8 cellular contexts compared by ENCODE assay signal in the genomic region with DNA sequence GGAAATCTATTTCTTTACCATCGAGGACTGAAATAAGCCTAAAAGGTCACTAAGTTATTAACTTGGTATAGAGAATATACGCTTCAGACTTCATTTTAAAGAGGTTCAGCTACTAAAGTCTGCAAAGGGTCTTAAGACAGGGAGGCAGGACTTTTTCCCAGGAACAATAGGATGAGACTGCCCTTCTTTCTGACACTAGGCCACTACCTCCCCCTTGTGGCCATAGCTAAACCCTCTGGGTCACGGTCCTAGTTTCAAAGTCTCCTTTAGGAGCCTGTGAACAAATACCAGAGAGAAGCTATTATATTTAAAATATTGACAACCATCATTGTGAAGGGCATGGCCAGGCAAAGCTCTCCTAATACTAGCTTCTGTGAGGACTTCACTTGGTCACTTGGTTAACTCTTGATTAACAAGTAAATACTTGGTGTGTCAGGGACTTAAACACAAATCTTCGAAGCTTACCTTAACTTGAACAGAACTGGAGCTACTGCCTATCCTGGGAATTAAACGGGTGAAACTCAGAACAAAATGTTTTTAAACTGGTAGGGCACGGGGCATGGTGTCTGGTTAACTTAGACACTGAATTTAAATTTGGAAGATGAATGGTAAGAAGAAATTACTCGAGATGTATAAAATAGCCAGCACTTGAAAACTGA.
DNase-seq lines count a peak whose midpoint lies in the region; ATAC-seq, FAIRE-seq and TF ChIP-seq lines count a peak whose summit lies in the region.

No MANE protein-coding gene starts in this region.

- H3K27ac ChIP-seq in K562 (ENCODE audit: extremely low read depth, low read depth, low read length) = no peak overlapping the region
- no peak overlapping the region for H3K27ac ChIP-seq in suprapubic skin
- no peak overlapping the region for H3K27ac ChIP-seq in CD8-positive, alpha-beta memory T cell (ENCODE audit: low read depth, low read length)

- FAIRE-seq in K562 (lab: Jason Lieb, UNC) = peak; percentile 82

- no peak overlapping the region for H3K4me2 ChIP-seq in K562 (ENCODE audit: insufficient read depth, low read length)

- no peak overlapping the region for H2AFZ ChIP-seq in K562 (ENCODE audit: low read depth, low read length)

- DNase-seq in Ammon's horn (ENCODE audit: low spot score) = peak; percentile 64
- DNase-seq in GM10248 (ENCODE audit: extremely low spot score) = no peak
- peak; percentile 42 for DNase-seq in NCI-H2227 (lab: John Stamatoyannopoulos, UW; ENCODE audit: unreplicated experiment)
- DNase-seq in K562 (ENCODE audit: extremely low read depth in 1 of 4, low spot score in 3 of 4) = peak; percentile 70 to 77 (median 74)
- DNase-seq in iPS DF 4.7 (ENCODE audit: extremely low read depth, low spot score) = peak; percentile 60
- DNase-seq in suprapubic skin (ENCODE audit: low spot score in 2 of 2) = no peak
- no peak for DNase-seq in CD8-positive, alpha-beta memory T cell
- DNase-seq in omental fat pad (ENCODE audit: low spot score) = no peak

- peak; percentile 92 for ATAC-seq in K562
- no peak for ATAC-seq in omental fat pad (ENCODE audit: low FRiP score)

- 60% methylated on average over 7 of the region's 7 CpGs for WGBS in K562 (ENCODE audit: insufficient coverage, low coverage, missing lambda C conversion rate)
- WGBS in suprapubic skin = 85% methylated on average over 7 of the region's 7 CpGs

- CTCF ChIA-PET in GM10248 (lab: Yijun Ruan, JAX) (interaction anchor here (0.6 to 6.6 kb wide), 30 partner anchors 8 to 250 kb away, joined by 3 to 50 read pairs (median 5); partner anchors contain the start of gene CCDC6), K562 (lab: Yijun Ruan, JAX; ENCODE audit: low intra/inter-chr PET ratio) (interaction anchor here (0.7 to 1.4 kb wide), 2 partner anchors 76 to 205 kb away, joined by 4 to 7 read pairs; partner anchors contain the start of gene CCDC6)
- CTCF ChIA-PET in CD8-positive, alpha-beta memory T cell (lab: Charles Lee) = interaction anchor here (0.5 to 2.0 kb wide), 3 partner anchors 57 to 1557 kb away, joined by 3 to 4 read pairs (median 3); partner anchors contain the start of gene CCDC6

- no peaks in the 10 kb centered on the region for H3K9me3 Mint-ChIP-seq in CD8-positive, alpha-beta memory T cell

- H3K9me1 ChIP-seq in K562 (ENCODE audit: control insufficient read depth, insufficient read depth, low read length) = no peaks in the 10 kb centered on the region

- H3K9me3 ChIP-seq in K562 (replicated peaks; ENCODE audit: control insufficient read depth, insufficient read depth, low read depth, low read length) (no peaks in the 10 kb centered on the region), suprapubic skin (no peaks in the 10 kb centered on the region)
- no peaks in the 10 kb centered on the region for H3K9me3 ChIP-seq in CD8-positive, alpha-beta memory T cell (ENCODE audit: low read length)

- intact Hi-C loops in K562 (cut with micrococcal nuclease) = loop anchor here (1.0 to 2.0 kb wide), 3 partner anchors 76 to 204 kb away; partner anchors contain the start of gene CCDC6

- TF ChIP-seq EP300 in K562 (IDR thresholded peaks at IDR 0.05; ENCODE audit: low read length) (no peak), suprapubic skin (IDR thresholded peaks at IDR 0.05) (no peak)

- BruUV-seq in K562 (replicated peaks; lab: Mats Ljungman, UMichigan) = TSS peak; percentile 18

- no peaks in the 10 kb centered on the region for H3K27me3 Mint-ChIP-seq in CD8-positive, alpha-beta memory T cell

- POLR2A ChIA-PET in GM10248 (lab: Yijun Ruan, JAX) (no interaction called here), K562 (lab: Yijun Ruan, JAX) (interaction anchor here (0.6 to 1.1 kb wide), 3 partner anchors 9 to 1043 kb away, joined by 3 to 4 read pairs (median 3); no protein-coding TSS in a partner anchor)
- POLR2A ChIA-PET in CD8-positive, alpha-beta memory T cell (lab: Charles Lee) = no interaction called here

- peak; percentile 70 to 75 for TF ChIP-seq RAD21 in K562 (CRISPR knock-in tag; conservative IDR thresholded peaks at IDR 0.05 in 1 of 2, IDR thresholded peaks at IDR 0.05 in 1 of 2)

- H3K27me3 ChIP-seq in K562 (ENCODE audit: control insufficient read depth in 2 of 2, insufficient read depth in 2 of 2, low read length in 2 of 2) = no peaks in the 10 kb centered on the region
- H3K27me3 ChIP-seq in suprapubic skin = no peaks in the 10 kb centered on the region
- no peaks in the 10 kb centered on the region for H3K27me3 ChIP-seq in CD8-positive, alpha-beta memory T cell (ENCODE audit: insufficient read depth, low read length, poor library complexity, severe bottlenecking)

- H3K4me3 Mint-ChIP-seq in CD8-positive, alpha-beta memory T cell = no peak overlapping the region

- in situ Hi-C loops in K562 (cut with MboI) = loop anchor here (25.0 kb wide), 1 partner anchor 832 kb away; no protein-coding TSS in a partner anchor

- H3K36me3 ChIP-seq in K562 (ENCODE audit: control insufficient read depth, insufficient read depth, low read length) (peaks cover 40% of the 10 kb centered on the region), suprapubic skin (peaks cover 14% of the 10 kb centered on the region)
- H3K36me3 ChIP-seq in CD8-positive, alpha-beta memory T cell (ENCODE audit: insufficient read depth, low read length) = peaks cover 11% of the 10 kb centered on the region

- no peaks in the 10 kb centered on the region for H4K20me1 ChIP-seq in K562 (replicated peaks; ENCODE audit: control insufficient read depth, insufficient read depth, low read length)

- peaks cover 3 to 59% (median 20%) of the 10 kb centered on the region in 3 donors for H3K36me3 Mint-ChIP-seq in CD8-positive, alpha-beta memory T cell

- no peak for TF ChIP-seq POLR2A in K562 (conservative IDR thresholded peaks at IDR 0.05)
- TF ChIP-seq POLR2A in suprapubic skin (IDR thresholded peaks at IDR 0.05) = no peak

- peaks cover 0 to 13% of the 10 kb centered on the region in 2 experiments; a peak in 4 of 5 replicates for H3K4me1 ChIP-seq in K562 (replicated peaks in 1 of 2; ENCODE audit: control insufficient read depth in 2 of 2, insufficient read depth in 2 of 2, low read length in 2 of 2)
- peaks cover 14% of the 10 kb centered on the region for H3K4me1 ChIP-seq in suprapubic skin
- no peaks in the 10 kb centered on the region for H3K4me1 ChIP-seq in CD8-positive, alpha-beta memory T cell (ENCODE audit: insufficient read depth, low read length)

- peak overlapping the region in 1 of 8 donors; percentile 21 for H3K27ac Mint-ChIP-seq in CD8-positive, alpha-beta memory T cell

- H3K79me2 ChIP-seq in K562 (ENCODE audit: control insufficient read depth, insufficient read depth, low read length) = no peaks in the 10 kb centered on the region; the same call in 2 of the 3 replicates

- H3K4me1 Mint-ChIP-seq in CD8-positive, alpha-beta memory T cell = peaks cover 27 to 68% (median 41%) of the 10 kb centered on the region in 3 donors

- H3K4me3 ChIP-seq in K562 (no peak overlapping the region), suprapubic skin (no peak overlapping the region)
- H3K4me3 ChIP-seq in CD8-positive, alpha-beta memory T cell (ENCODE audit: low read length) = no peak overlapping the region

- no peak overlapping the region for H3K9ac ChIP-seq in K562 (ENCODE audit: insufficient read depth in 1 of 2, low read depth in 2 of 2, low read length in 2 of 2)

- peak; percentile 58 for TF ChIP-seq CTCF in GM10248 (IDR thresholded peaks at IDR 0.05; ENCODE audit: control extremely low read depth, extremely low read depth, low read depth, missing control alignments)
- TF ChIP-seq CTCF in K562 (IDR thresholded peaks at IDR 0.05 in 2 of 3, conservative IDR thresholded peaks at IDR 0.05 in 1 of 3; ENCODE audit: insufficient read depth in 2 of 3, low read depth in 1 of 3, low read length in 3 of 3) = peak; percentile 72 to 83 (median 76)
- peak; percentile 24 to 66 for TF ChIP-seq CTCF in suprapubic skin (IDR thresholded peaks at IDR 0.05)
- TF ChIP-seq CTCF in omental fat pad (IDR thresholded peaks at IDR 0.05) = peak in 1 of 3 donors; percentile 38

TF ChIP-seq in K562, 482 proteins besides CTCF, POLR2A, EP300 and RAD21:
- TF ChIP-seq RNF219 (CRISPR knock-in tag; IDR thresholded peaks at IDR 0.05) (no peak), SRF (CRISPR knock-in tag; IDR thresholded peaks at IDR 0.05) (peak in 1 of 2 experiments; percentile 80; a peak in 1 of 4 replicates), SMC3 (conservative IDR thresholded peaks at IDR 0.05; ENCODE audit: insufficient read depth, low read depth, low read length) (peak; percentile 43; the same call in 1 of the 2 replicates)
- TF ChIP-seq, protein P1, sequence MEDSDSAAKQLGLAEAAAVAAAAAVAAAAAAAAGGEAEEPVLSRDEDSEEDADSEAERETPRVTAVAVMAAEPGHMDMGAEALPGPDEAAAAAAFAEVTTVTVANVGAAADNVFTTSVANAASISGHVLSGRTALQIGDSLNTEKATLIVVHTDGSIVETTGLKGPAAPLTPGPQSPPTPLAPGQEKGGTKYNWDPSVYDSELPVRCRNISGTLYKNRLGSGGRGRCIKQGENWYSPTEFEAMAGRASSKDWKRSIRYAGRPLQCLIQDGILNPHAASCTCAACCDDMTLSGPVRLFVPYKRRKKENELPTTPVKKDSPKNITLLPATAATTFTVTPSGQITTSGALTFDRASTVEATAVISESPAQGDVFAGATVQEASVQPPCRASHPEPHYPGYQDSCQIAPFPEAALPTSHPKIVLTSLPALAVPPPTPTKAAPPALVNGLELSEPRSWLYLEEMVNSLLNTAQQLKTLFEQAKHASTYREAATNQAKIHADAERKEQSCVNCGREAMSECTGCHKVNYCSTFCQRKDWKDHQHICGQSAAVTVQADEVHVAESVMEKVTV (CRISPR knock-in tag; IDR thresholded peaks at IDR 0.05) = peak; percentile 50

Comparison
In these comparisons a context has a peak if more than half of its experiments do, and no peak if none do; other contexts are left out.
1. DNase-seq: peak in Ammon's horn (single experiment), NCI-H2227 (single experiment), K562 (4 of 4) and iPS DF 4.7 (single experiment); none in GM10248 (single experiment), suprapubic skin (0 of 2), CD8-positive, alpha-beta memory T cell (0 of 5) and omental fat pad (single experiment).